8 cellular contexts compared by ENCODE assay signal in genomic region chr19:17226002-17226933, GRCh38. TPM values are rescaled to one million over a fixed set of nuclear protein-coding genes. Genes with fewer than 3 reads are reported as not detected.
DNase-seq lines count a peak whose midpoint lies in the region; ATAC-seq and TF ChIP-seq lines count a peak whose summit lies in the region.

A gene with protein sequence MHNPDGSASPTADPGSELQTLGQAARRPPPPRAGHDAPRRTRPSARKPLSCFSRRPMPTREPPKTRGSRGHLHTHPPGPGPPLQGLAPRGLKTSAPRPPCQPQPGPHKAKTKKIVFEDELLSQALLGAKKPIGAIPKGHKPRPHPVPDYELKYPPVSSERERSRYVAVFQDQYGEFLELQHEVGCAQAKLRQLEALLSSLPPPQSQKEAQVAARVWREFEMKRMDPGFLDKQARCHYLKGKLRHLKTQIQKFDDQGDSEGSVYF (plus strand): TSS chr19:17226226. CDS start chr19:17226248, 22 bp downstream.

- H3K27ac ChIP-seq in SJSA1 (peak within 1 kb of the TSS; percentile 39; the same call in 1 of the 2 replicates), foreskin keratinocyte (peak within 1 kb of the TSS; percentile 38), neural progenitor cell (peak within 1 kb of the TSS; percentile 88), stomach smooth muscle (ENCODE audit: low read length) (peak within 1 kb of the TSS; percentile 69)

- H3K9me3 Mint-ChIP-seq in neural progenitor cell, result no peaks in the 10 kb centered on the region

- H3K27me3 ChIP-seq in SJSA1 (replicated peaks) (no peaks in the 10 kb centered on the region), foreskin keratinocyte (no peaks in the 10 kb centered on the region), neural progenitor cell (no peaks in the 10 kb centered on the region), stomach smooth muscle (ENCODE audit: control insufficient read depth in 1 of 2, insufficient read depth in 2 of 2, low read length in 2 of 2) (no peaks in the 10 kb centered on the region)

- peak within 1 kb of the TSS; percentile 77 for H2AFZ ChIP-seq in neural progenitor cell (replicated peaks)

- peaks cover 6% of the 10 kb centered on the region for H3K4me1 Mint-ChIP-seq in neural progenitor cell

- H3K4me1 ChIP-seq in SJSA1 (replicated peaks), result peaks cover 6% of the 10 kb centered on the region
- no peaks in the 10 kb centered on the region for H3K4me1 ChIP-seq in foreskin keratinocyte
- H3K4me1 ChIP-seq in neural progenitor cell, result peaks cover 3% of the 10 kb centered on the region
- H3K4me1 ChIP-seq in stomach smooth muscle (ENCODE audit: control insufficient read depth, insufficient read depth, low read length), result peaks cover 15% of the 10 kb centered on the region

- DNase-seq in GM03348 (ENCODE audit: low spot score), result peak; percentile 97
- DNase-seq in HEK293T (ENCODE audit: extremely low spot score), result peak; percentile 93
- peak; percentile 99 for DNase-seq in MV-4-11 (lab: John Stamatoyannopoulos, UW)
- DNase-seq in SJSA1 (ENCODE audit: low read depth in 1 of 2, low spot score in 2 of 2), result peak; percentile 98 to 99
- peak; percentile 94 for DNase-seq in activated gamma-delta T cell treated with anti-CD3 and anti-CD28 coated beads, Interleukin-2, amount 50 U/mL, for 16 hours (ENCODE audit: low read depth)
- DNase-seq in foreskin keratinocyte, result peak; percentile 90 to 96
- DNase-seq in neural progenitor cell (ENCODE audit: low spot score), result peak; percentile 100

- no peaks in the 10 kb centered on the region for H3K79me2 ChIP-seq in neural progenitor cell (ENCODE audit: low read depth)

- H3K9me3 ChIP-seq in SJSA1 (replicated peaks), result no peaks in the 10 kb centered on the region
- H3K9me3 ChIP-seq in neural progenitor cell (ENCODE audit: low read depth), result no peaks in the 10 kb centered on the region
- no peaks in the 10 kb centered on the region for H3K9me3 ChIP-seq in stomach smooth muscle (ENCODE audit: control insufficient read depth in 2 of 2, low read length in 2 of 2)

- ATAC-seq in foreskin keratinocyte, result peak; percentile 95

- peak within 1 kb of the TSS; percentile 89 for H3K4me3 Mint-ChIP-seq in neural progenitor cell

- no peaks in the 10 kb centered on the region for H4K20me1 ChIP-seq in neural progenitor cell (ENCODE audit: low read depth)

- peaks cover 38% of the 10 kb centered on the region for H3F3A ChIP-seq in neural progenitor cell (ENCODE audit: low read depth)

- peak within 1 kb of the TSS; percentile 86 for H3K27ac Mint-ChIP-seq in neural progenitor cell

- TF ChIP-seq CTCF in foreskin keratinocyte (conservative IDR thresholded peaks at IDR 0.05) (peak; percentile 5), neural progenitor cell (IDR thresholded peaks at IDR 0.05) (no peak)

- H3K9ac ChIP-seq in neural progenitor cell, result peak within 1 kb of the TSS; percentile 60
- peak within 1 kb of the TSS; percentile 60 to 75 for H3K9ac ChIP-seq in stomach smooth muscle (ENCODE audit: low read length in 2 of 2)

- H3K27me3 Mint-ChIP-seq in neural progenitor cell (ENCODE audit: insufficient read depth, low read depth), result peaks cover 10% of the 10 kb centered on the region

- CTCF ChIA-PET in HEK293T (lab: Yijun Ruan, JAX), result interaction anchor here (1.7 kb wide), 1 partner anchor 9 kb away, joined by 11 read pairs; no protein-coding TSS in a partner anchor

- peak within 1 kb of the TSS; percentile 95 for H3K4me2 ChIP-seq in neural progenitor cell

- POLR2A ChIA-PET in HEK293T (lab: Yijun Ruan, JAX), result interaction anchor here (0.6 to 6.0 kb wide), 14 partner anchors 9 to 154 kb away, joined by 3 to 72 read pairs (median 4); partner anchors contain the start of genes MRPL34 and USE1

- peak within 1 kb of the TSS; percentile 49 for H3K4me3 ChIP-seq in SJSA1
- H3K4me3 ChIP-seq in neural progenitor cell, result peak within 1 kb of the TSS; percentile 76
- peak within 1 kb of the TSS; percentile 86 to 87 for H3K4me3 ChIP-seq in stomach smooth muscle (ENCODE audit: low read length in 2 of 2)

- H3K36me3 Mint-ChIP-seq in neural progenitor cell, result peaks cover 6% of the 10 kb centered on the region

- peaks cover 7% of the 10 kb centered on the region for H3K36me3 ChIP-seq in SJSA1
- no peaks in the 10 kb centered on the region for H3K36me3 ChIP-seq in neural progenitor cell
- peaks cover 4 to 9% of the 10 kb centered on the region in 2 donors for H3K36me3 ChIP-seq in stomach smooth muscle (ENCODE audit: control insufficient read depth in 2 of 2, insufficient read depth in 2 of 2, low read length in 2 of 2)

TF ChIP-seq in HEK293T, 16 proteins besides CTCF, POLR2A, EP300 and RAD21:
- no peak for TF ChIP-seq FOXK2 (IDR thresholded peaks at IDR 0.05)
- TF ChIP-seq L3MBTL2 (conservative IDR thresholded peaks at IDR 0.05), result peak; percentile 61

RNA-seq across cellular contexts. Expression of the gene that starts here (rescaled TPM):
- 10.6 TPM in 1 of 2 replicates, not detected in the other for total RNA-seq in SJSA1 (2014; rRNA removed; shearing (Covaris generic))
- 12.3 and 14.4 TPM in 2 replicates for total RNA-seq in foreskin keratinocyte
- 16.7 and 21.7 TPM in 2 replicates for polyA plus RNA-seq in foreskin keratinocyte
- 4.6 and 7.7 TPM in 2 replicates for total RNA-seq in neural progenitor cell (ENCODE audit: low replicate concordance)

Comparison
In these comparisons a context has a peak if more than half of its experiments do, and no peak if none do; other contexts are left out.
1. Peak in every context shown above with its lines: DNase-seq, ATAC-seq, H3K4me3 ChIP-seq and H3K27ac ChIP-seq.
2. H3K27ac ChIP-seq: peak in every context shown above with its lines; median percentile 88 in neural progenitor cell; 69 in stomach smooth muscle; 39 in SJSA1; 38 in foreskin keratinocyte.